In the genomic region with DNA sequence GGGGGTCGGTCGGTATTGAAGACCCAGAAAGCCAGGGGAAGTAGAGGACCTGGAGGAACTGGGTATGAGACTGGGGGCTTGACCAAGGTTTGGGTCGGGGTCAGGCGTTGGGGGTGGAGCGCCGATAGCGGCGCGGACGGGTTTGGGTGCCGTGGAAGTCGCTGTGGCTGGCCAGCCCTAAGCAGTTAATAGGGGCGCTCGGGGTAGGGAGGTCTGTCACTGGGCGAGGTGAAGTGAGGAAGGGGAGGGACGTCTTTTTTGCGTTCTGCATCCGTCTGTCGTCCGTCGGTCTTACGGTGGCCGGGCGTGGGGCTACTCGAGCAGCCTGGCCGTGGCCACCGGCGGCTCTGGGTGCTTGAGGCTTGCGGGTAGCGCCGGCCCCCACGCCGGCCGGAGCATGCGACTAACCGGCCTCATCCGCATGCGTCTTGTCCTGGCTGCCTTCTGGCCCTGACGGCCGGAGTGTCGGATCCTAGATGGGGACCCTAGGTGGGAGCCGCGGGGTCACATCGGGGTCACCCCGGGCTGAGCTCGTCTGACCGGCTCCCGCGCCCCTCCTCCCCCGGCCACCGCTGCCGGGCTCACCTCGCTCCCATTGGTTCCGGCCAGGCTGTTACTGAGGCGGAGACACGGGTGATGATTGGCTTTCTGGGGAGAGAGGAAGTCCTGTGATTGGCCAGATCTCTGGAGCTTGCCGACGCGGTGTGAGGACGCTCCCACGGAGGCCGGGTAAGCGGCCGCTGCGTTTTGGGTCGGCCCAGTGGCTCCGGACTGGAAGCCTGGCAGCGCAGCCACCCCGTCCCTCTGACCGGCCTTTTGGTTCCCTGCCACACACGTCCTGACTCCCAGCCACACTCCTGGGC, we compare ENCODE assay signal across 8 cellular contexts. TPM values are rescaled to one million over a fixed set of nuclear protein-coding genes. Genes with fewer than 3 reads are reported as not detected.
A peak's percentile ranks its signal among the peaks of the same experiment; 100 is the strongest.
DNase-seq lines count a peak whose midpoint lies in the region; ATAC-seq and TF ChIP-seq lines count a peak whose summit lies in the region.

No MANE protein-coding gene starts in this region.

- peaks cover 0 to 2% of the 10 kb centered on the region in 2 donors for H3K27me3 Mint-ChIP-seq in natural killer cell (ENCODE audit: low read depth in 2 of 2)
- H3K27me3 Mint-ChIP-seq in stimulated activated naive CD8-positive, alpha-beta T cell treated with anti-CD3 and anti-CD28 coated beads, Interleukin-15, amount 100 ng/mL, for 72 hours: no peaks in the 10 kb centered on the region

- peak overlapping the region; percentile 100 for H3K4me3 Mint-ChIP-seq in natural killer cell
- peak overlapping the region; percentile 95 to 96 for H3K4me3 Mint-ChIP-seq in stimulated activated naive CD8-positive, alpha-beta T cell treated with anti-CD3 and anti-CD28 coated beads, Interleukin-15, amount 100 ng/mL, for 72 hours

- H3K4me2 ChIP-seq in DND-41 (ENCODE audit: insufficient read depth, low read length): peak overlapping the region; percentile 95
- 0 out of 2 replicates have a peak overlapping the region, but pooled peaks have one; percentile 17 for H3K4me2 ChIP-seq in KMS-11

- H3K27ac ChIP-seq in DND-41 (ENCODE audit: low read length): peak overlapping the region; percentile 45
- peak overlapping the region; percentile 79 for H3K27ac ChIP-seq in KMS-11

- H3K4me1 ChIP-seq in DND-41 (ENCODE audit: insufficient read depth, low read length) (peaks cover 52% of the 10 kb centered on the region), KMS-11 (ENCODE audit: low read depth, poor library complexity, severe bottlenecking) (no peaks in the 10 kb centered on the region)

- H3K9me3 Mint-ChIP-seq in natural killer cell: no peaks in the 10 kb centered on the region
- no peaks in the 10 kb centered on the region for H3K9me3 Mint-ChIP-seq in stimulated activated naive CD8-positive, alpha-beta T cell treated with anti-CD3 and anti-CD28 coated beads, Interleukin-15, amount 100 ng/mL, for 72 hours

- peaks cover 28% of the 10 kb centered on the region for H3K27me3 ChIP-seq in DND-41 (ENCODE audit: insufficient read depth, low read length, poor library complexity)
- H3K27me3 ChIP-seq in KMS-11 (ENCODE audit: insufficient read depth, low read depth): no peaks in the 10 kb centered on the region

- H3K36me3 ChIP-seq in DND-41 (ENCODE audit: insufficient read depth, low read length): peaks cover 18% of the 10 kb centered on the region; the same call in 1 of the 2 replicates
- no peaks in the 10 kb centered on the region for H3K36me3 ChIP-seq in KMS-11 (ENCODE audit: insufficient read depth)

- H3K36me3 Mint-ChIP-seq in natural killer cell: no peaks in the 10 kb centered on the region

- peak overlapping the region; percentile 71; the same call in 1 of the 2 replicates for H2AFZ ChIP-seq in DND-41 (ENCODE audit: low read depth, low read length)
- no peak overlapping the region for H2AFZ ChIP-seq in KMS-11 (ENCODE audit: low read depth)

- H3K27ac Mint-ChIP-seq in natural killer cell: peak overlapping the region; percentile 100
- peak overlapping the region; percentile 95 to 98 for H3K27ac Mint-ChIP-seq in stimulated activated naive CD8-positive, alpha-beta T cell treated with anti-CD3 and anti-CD28 coated beads, Interleukin-15, amount 100 ng/mL, for 72 hours

- intact Hi-C loops in natural killer cell (cut with micrococcal nuclease): loop anchor here (5.0 to 10.0 kb wide), 6 partner anchors 88 to 537 kb away; a partner anchor contains a TSS

- H4K20me1 ChIP-seq in DND-41 (ENCODE audit: insufficient read depth, low read length) (peaks cover 24% of the 10 kb centered on the region), KMS-11 (ENCODE audit: insufficient read depth) (no peaks in the 10 kb centered on the region)

- TF ChIP-seq CTCF in DND-41 (IDR thresholded peaks at IDR 0.05; ENCODE audit: borderline replicate concordance, extremely low read depth, low read length, poor library complexity, severe bottlenecking): no peak
- TF ChIP-seq CTCF in KMS-11 (conservative IDR thresholded peaks at IDR 0.05; ENCODE audit: low read depth, low read length): no peak
- TF ChIP-seq CTCF in fibroblast of pulmonary artery (IDR thresholded peaks at IDR 0.05; ENCODE audit: low read length, missing control alignments): no peak
- TF ChIP-seq CTCF in natural killer cell (IDR thresholded peaks at IDR 0.05): no peak

- TF ChIP-seq POLR2A in Raji (IDR thresholded peaks at IDR 0.05; ENCODE audit: insufficient read depth, low read depth, low read length): peak; percentile 77

- H3K79me2 ChIP-seq in DND-41 (ENCODE audit: insufficient read depth, low read length) (no peaks in the 10 kb centered on the region; the same call in 1 of the 2 replicates), KMS-11 (ENCODE audit: insufficient read depth, low read depth) (no peaks in the 10 kb centered on the region)

- peaks cover 39 to 70% of the 10 kb centered on the region in 2 donors for H3K4me1 Mint-ChIP-seq in natural killer cell
- H3K4me1 Mint-ChIP-seq in stimulated activated naive CD8-positive, alpha-beta T cell treated with anti-CD3 and anti-CD28 coated beads, Interleukin-15, amount 100 ng/mL, for 72 hours: peaks cover 76% of the 10 kb centered on the region

- H3K9ac ChIP-seq in DND-41 (ENCODE audit: low read depth, low read length) (peak overlapping the region; percentile 60), KMS-11 (peak overlapping the region; percentile 69)

- peak; percentile 85 for DNase-seq in DND-41
- DNase-seq in activated effector memory CD4-positive, alpha-beta T cell treated with anti-CD3 and anti-CD28 coated beads, Interleukin-2, amount 50 U/mL, for 16 hours: peak; percentile 95
- DNase-seq in fibroblast of pulmonary artery (ENCODE audit: low read depth): peak; percentile 96
- peak; percentile 89 for DNase-seq in natural killer cell
- DNase-seq in stimulated activated naive CD8-positive, alpha-beta T cell treated with anti-CD3 and anti-CD28 coated beads, Interleukin-15, amount 100 ng/mL, for 72 hours: peak; percentile 82 to 88

- no peaks in the 10 kb centered on the region for H3K9me3 ChIP-seq in DND-41 (ENCODE audit: insufficient read depth, low read length, severe bottlenecking)

- H3K4me3 ChIP-seq in DND-41 (ENCODE audit: low read depth in 1 of 2, low read length in 2 of 2) (peak overlapping the region; percentile 81 to 91; a peak in 3 of 4 replicates), KMS-11 (IDR thresholded peaks at IDR 0.05; ENCODE audit: insufficient read depth, low read depth, low read length) (no peak overlapping the region), fibroblast of pulmonary artery (replicated peaks; ENCODE audit: low read depth, low read length) (peak overlapping the region; percentile 81)

- ATAC-seq in DND-41 (ENCODE audit: insufficient read depth, low read depth) (peak; percentile 81), GM21619 (IDR thresholded peaks at IDR 0.05; ENCODE audit: unreplicated experiment) (peak; percentile 37), natural killer cell (peak; percentile 33 to 60 (median 41))
- ATAC-seq in stimulated activated naive CD8-positive, alpha-beta T cell treated with anti-CD3 and anti-CD28 coated beads, Interleukin-15, amount 100 ng/mL, for 72 hours: peak; percentile 56

RNA-seq across cellular contexts. Expression of a gene that starts 10.3 kb away (rescaled TPM):
- total RNA-seq in natural killer cell: 10 to 100 TPM; 12.7 to 45.5 (median 27.6) TPM

RNA-seq across cellular contexts. Expression of a gene that starts 10.5 kb away (rescaled TPM):
- total RNA-seq in natural killer cell: 100 to 1,000 TPM; 104 to 165 (median 149) TPM

RNA-seq across cellular contexts. Expression of a gene that starts 12.8 kb away (rescaled TPM):
- total RNA-seq in natural killer cell: 10 to 100 TPM; 35.9 to 40.3 (median 37.3) TPM

RNA-seq across cellular contexts. Expression of a gene that starts 13.3 kb away (rescaled TPM):
- 10 to 100 TPM; 11.0 to 18.3 (median 11.5) TPM for total RNA-seq in natural killer cell

RNA-seq across cellular contexts. Expression of a gene that starts 44.1 kb away (rescaled TPM):
- total RNA-seq in natural killer cell: 100 to 1,000 TPM; 215 to 275 (median 218) TPM
